Comparison of ENCODE assay signal across 2 cellular contexts in the genomic region with DNA sequence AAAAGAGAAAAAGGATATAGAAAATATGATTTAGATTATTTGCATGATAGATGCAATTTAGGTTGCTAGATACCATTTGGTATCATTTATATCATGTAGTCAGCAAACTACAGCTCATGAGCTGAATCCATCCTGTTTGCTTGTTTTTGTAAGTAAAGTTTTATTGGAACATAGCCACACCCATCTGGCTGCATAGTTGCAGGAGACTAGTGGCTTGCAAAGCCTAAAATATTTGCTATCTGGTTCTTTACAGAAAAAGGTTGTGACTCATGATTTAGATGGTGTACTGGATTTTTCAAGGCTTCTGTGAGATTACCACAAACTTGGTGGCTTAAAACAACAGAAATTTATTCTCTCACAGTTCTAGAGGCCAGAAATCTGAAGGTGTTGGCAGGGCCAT.
TF ChIP-seq lines count a peak whose summit lies in the region.

No MANE protein-coding gene starts in this region.

TF ChIP-seq in SK-N-SH, 30 proteins besides CTCF, POLR2A, EP300 and RAD21:
- TF ChIP-seq, protein P1, sequence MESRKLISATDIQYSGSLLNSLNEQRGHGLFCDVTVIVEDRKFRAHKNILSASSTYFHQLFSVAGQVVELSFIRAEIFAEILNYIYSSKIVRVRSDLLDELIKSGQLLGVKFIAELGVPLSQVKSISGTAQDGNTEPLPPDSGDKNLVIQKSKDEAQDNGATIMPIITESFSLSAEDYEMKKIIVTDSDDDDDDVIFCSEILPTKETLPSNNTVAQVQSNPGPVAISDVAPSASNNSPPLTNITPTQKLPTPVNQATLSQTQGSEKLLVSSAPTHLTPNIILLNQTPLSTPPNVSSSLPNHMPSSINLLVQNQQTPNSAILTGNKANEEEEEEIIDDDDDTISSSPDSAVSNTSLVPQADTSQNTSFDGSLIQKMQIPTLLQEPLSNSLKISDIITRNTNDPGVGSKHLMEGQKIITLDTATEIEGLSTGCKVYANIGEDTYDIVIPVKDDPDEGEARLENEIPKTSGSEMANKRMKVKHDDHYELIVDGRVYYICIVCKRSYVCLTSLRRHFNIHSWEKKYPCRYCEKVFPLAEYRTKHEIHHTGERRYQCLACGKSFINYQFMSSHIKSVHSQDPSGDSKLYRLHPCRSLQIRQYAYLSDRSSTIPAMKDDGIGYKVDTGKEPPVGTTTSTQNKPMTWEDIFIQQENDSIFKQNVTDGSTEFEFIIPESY (IDR thresholded peaks at IDR 0.05; ENCODE audit: borderline replicate concordance, low read depth) = no peak
- TF ChIP-seq TCF12 (IDR thresholded peaks at IDR 0.05) (0 out of 2 replicates have a peak, but pooled peaks have one; percentile 19), SMC3 (IDR thresholded peaks at IDR 0.05; ENCODE audit: low read depth, low read length) (no peak), RXRA (IDR thresholded peaks at IDR 0.05; ENCODE audit: borderline replicate concordance, low read depth) (no peak)
TF ChIP-seq in SK-N-SH: peak in this region for 1.

TF ChIP-seq in SK-N-SH treated with all-trans-retinoic acid at 6 μM for 48 hours, 23 proteins besides CTCF, POLR2A, EP300 and RAD21 (continued from another document):
- TF ChIP-seq, protein P2, sequence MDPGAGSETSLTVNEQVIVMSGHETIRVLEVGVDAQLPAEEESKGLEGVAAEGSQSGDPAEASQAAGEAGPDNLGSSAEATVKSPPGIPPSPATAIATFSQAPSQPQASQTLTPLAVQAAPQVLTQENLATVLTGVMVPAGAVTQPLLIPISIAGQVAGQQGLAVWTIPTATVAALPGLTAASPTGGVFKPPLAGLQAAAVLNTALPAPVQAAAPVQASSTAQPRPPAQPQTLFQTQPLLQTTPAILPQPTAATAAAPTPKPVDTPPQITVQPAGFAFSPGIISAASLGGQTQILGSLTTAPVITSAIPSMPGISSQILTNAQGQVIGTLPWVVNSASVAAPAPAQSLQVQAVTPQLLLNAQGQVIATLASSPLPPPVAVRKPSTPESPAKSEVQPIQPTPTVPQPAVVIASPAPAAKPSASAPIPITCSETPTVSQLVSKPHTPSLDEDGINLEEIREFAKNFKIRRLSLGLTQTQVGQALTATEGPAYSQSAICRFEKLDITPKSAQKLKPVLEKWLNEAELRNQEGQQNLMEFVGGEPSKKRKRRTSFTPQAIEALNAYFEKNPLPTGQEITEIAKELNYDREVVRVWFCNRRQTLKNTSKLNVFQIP (CRISPR knock-in tag; IDR thresholded peaks at IDR 0.05; ENCODE audit: borderline replicate concordance, low read depth) = no peak
- TF ChIP-seq, protein P3, sequence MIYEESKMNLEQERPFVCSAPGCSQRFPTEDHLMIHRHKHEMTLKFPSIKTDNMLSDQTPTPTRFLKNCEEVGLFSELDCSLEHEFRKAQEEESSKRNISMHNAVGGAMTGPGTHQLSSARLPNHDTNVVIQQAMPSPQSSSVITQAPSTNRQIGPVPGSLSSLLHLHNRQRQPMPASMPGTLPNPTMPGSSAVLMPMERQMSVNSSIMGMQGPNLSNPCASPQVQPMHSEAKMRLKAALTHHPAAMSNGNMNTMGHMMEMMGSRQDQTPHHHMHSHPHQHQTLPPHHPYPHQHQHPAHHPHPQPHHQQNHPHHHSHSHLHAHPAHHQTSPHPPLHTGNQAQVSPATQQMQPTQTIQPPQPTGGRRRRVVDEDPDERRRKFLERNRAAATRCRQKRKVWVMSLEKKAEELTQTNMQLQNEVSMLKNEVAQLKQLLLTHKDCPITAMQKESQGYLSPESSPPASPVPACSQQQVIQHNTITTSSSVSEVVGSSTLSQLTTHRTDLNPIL (CRISPR knock-in tag; IDR thresholded peaks at IDR 0.05; ENCODE audit: low read depth) = no peak
- no peak for TF ChIP-seq SNAI2 (CRISPR knock-in tag; IDR thresholded peaks at IDR 0.05)
- TF ChIP-seq GLIS3 (CRISPR knock-in tag; IDR thresholded peaks at IDR 0.05) = no peak
- TF ChIP-seq ZNF8 (CRISPR knock-in tag; IDR thresholded peaks at IDR 0.05) = no peak
- TF ChIP-seq ZFP3 (CRISPR knock-in tag; IDR thresholded peaks at IDR 0.05) = no peak
- no peak for TF ChIP-seq ZFP30 (CRISPR knock-in tag; IDR thresholded peaks at IDR 0.05)
- TF ChIP-seq ZNF70 (CRISPR knock-in tag; IDR thresholded peaks at IDR 0.05) = no peak
- no peak for TF ChIP-seq TOX (CRISPR knock-in tag; IDR thresholded peaks at IDR 0.05; ENCODE audit: borderline replicate concordance)
- no peak for TF ChIP-seq ISL1 (CRISPR knock-in tag; IDR thresholded peaks at IDR 0.05)
- no peak for TF ChIP-seq OSR1 (CRISPR knock-in tag; IDR thresholded peaks at IDR 0.05)
- TF ChIP-seq ZC3H10 (CRISPR knock-in tag; IDR thresholded peaks at IDR 0.05) = no peak
- TF ChIP-seq, protein P4, sequence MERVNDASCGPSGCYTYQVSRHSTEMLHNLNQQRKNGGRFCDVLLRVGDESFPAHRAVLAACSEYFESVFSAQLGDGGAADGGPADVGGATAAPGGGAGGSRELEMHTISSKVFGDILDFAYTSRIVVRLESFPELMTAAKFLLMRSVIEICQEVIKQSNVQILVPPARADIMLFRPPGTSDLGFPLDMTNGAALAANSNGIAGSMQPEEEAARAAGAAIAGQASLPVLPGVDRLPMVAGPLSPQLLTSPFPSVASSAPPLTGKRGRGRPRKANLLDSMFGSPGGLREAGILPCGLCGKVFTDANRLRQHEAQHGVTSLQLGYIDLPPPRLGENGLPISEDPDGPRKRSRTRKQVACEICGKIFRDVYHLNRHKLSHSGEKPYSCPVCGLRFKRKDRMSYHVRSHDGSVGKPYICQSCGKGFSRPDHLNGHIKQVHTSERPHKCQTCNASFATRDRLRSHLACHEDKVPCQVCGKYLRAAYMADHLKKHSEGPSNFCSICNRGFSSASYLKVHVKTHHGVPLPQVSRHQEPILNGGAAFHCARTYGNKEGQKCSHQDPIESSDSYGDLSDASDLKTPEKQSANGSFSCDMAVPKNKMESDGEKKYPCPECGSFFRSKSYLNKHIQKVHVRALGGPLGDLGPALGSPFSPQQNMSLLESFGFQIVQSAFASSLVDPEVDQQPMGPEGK (CRISPR knock-in tag; IDR thresholded peaks at IDR 0.05; ENCODE audit: borderline replicate concordance) = no peak
